In the genomic region with DNA sequence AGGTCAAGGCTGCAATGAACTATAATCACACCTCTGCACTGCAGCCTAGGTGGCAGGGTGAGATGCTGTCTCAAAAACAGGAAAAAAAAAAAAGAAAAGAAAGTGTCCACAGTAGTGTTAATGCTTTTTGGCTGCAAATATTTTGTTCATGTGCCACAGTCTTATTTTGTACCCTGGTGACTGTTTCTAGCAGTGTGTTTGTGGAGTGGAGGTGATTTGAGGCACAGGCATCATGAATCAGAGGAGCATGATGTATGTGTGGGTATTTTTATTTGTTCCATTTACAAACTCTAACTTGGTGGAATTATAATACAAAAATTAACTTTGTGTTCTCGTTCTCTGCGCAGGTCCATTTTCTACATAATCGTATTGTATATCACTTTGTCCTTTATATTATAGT, we compare ENCODE assay signal across 18 cellular contexts.
"Had no signal": no experiment of that assay in that cellular context is flagged by ENCODE, and none has a peak within 500 bp of the region (broad histone marks: within the 10 kb centered on the region; RNA-seq: fewer than 3 reads in every experiment).

No MANE protein-coding gene starts in this region.

- H3K9ac ChIP-seq: SK-N-SH had no signal

- H3K36me3 ChIP-seq: MG63 had no signal

- ATAC-seq: HepG2 had no signal

- H3K4me3 ChIP-seq: MG63 had no signal

- H3K27me3 ChIP-seq: MG63 had no signal

- DNase-seq: IMR-90, Karpas-422, KG1, MG63, NCI-H1092, NCI-H1436 treated with DMSO at 0.1 percent for 48 hours, NCI-H1694, NCI-H187 treated with DMSO at 0.1 percent for 48 hours, NCI-H2029 treated with DMSO at 0.1 percent for 48 hours, NCI-H2171 treated with DMSO at 0.1 percent for 48 hours, NCI-H345, NCI-H446 treated with DMSO at 0.1 percent for 48 hours, NCI-H526, NCI-H748 treated with DMSO at 0.1 percent for 48 hours, RPMI8226, SHP77, SK-N-SH had no signal

- H3K4me2 ChIP-seq: SK-N-SH had no signal

- H3K9me3 ChIP-seq: MG63, SK-N-SH had no signal
